In genomic region chr17:47775181-47775580, GRCh38 we compare ENCODE assay signal across 33 cellular contexts. TPM values are rescaled to one million over a fixed set of nuclear protein-coding genes. Genes with fewer than 3 reads are reported as not detected.
"Had no signal": no experiment of that assay in that cellular context is flagged by ENCODE, and none has a peak within 500 bp of the region (broad histone marks: within the 10 kb centered on the region; RNA-seq: fewer than 3 reads in every experiment).

No MANE protein-coding gene starts in this region.

- H3K4me3 ChIP-seq: coronary artery, dorsolateral prefrontal cortex, esophagus squamous epithelium, gastrocnemius medialis, heart right ventricle, left lung, lower lobe of right lung, mucosa of descending colon had no signal

- H3K27ac Mint-ChIP-seq: mesothelial cell of epicardium had no signal

- H3K4me3 Mint-ChIP-seq: mesothelial cell of epicardium, naive B cell had no signal

- H3K9me3 ChIP-seq: gastrocnemius medialis, lower lobe of right lung, mucosa of descending colon had no signal

- H3K36me3 ChIP-seq: esophagus squamous epithelium, gastrocnemius medialis, heart right ventricle, left lung, lower lobe of right lung had no signal

- H3K4me1 Mint-ChIP-seq: mesothelial cell of epicardium, naive B cell had no signal

- H3K36me3 Mint-ChIP-seq: mesothelial cell of epicardium had no signal

- DNase-seq: dermis blood vessel endothelial cell; dorsolateral prefrontal cortex; effector CD4-positive, alpha-beta T cell; effector memory CD4-positive, alpha-beta T cell; erythroblast; esophagus squamous epithelium; foreskin fibroblast; foreskin melanocyte; gastrocnemius medialis; glutamatergic neuron; heart right ventricle; hippocampal formation; left cardiac atrium; left lung; left ventricle myocardium superior; lower lobe of right lung; mesenchymal stem cell; mucosa of descending colon; naive B cell had no signal

- H3K4me1 ChIP-seq: esophagus squamous epithelium, gastrocnemius medialis, left lung, lower lobe of right lung had no signal

- H3K27ac ChIP-seq: coronary artery, dorsolateral prefrontal cortex, epithelial cell of prostate, esophagus squamous epithelium, gastrocnemius medialis, heart right ventricle, left lung, lower lobe of right lung had no signal

- ATAC-seq: gastrocnemius medialis, heart right ventricle, left cardiac atrium, left lung, left ventricle myocardium superior, lower lobe of right lung, mucosa of descending colon had no signal

- FAIRE-seq: colon, endothelial cell of umbilical vein, islet of Langerhans, keratinocyte had no signal

RNA-seq across cellular contexts. Expression of gene TBX21, which starts 42.1 kb away (rescaled TPM):
- total RNA-seq: dermis blood vessel endothelial cell, endothelial cell of umbilical vein, esophagus mucosa, fibroblast of lung, glomerular endothelial cell, lung microvascular endothelial cell, mesothelial cell of epicardium, myocyte had no signal
- polyA plus RNA-seq: endothelial cell of umbilical vein, fibroblast of lung, keratinocyte had no signal

RNA-seq across cellular contexts. Expression of gene LRRC46, which starts 56.3 kb away (rescaled TPM):
- total RNA-seq: dermis blood vessel endothelial cell, glomerular endothelial cell, left cardiac atrium, left ventricle myocardium superior, lower leg skin, lung microvascular endothelial cell, mesenteric fat pad, mesothelial cell of epicardium had no signal
